Comparison of ENCODE assay signal across 8 cellular contexts in genomic region chrX:120250522-120251271, GRCh38. TPM values are rescaled to one million over a fixed set of nuclear protein-coding genes. Genes with fewer than 3 reads are reported as not detected.
DNase-seq lines count a peak whose midpoint lies in the region; ATAC-seq and TF ChIP-seq lines count a peak whose summit lies in the region.

ZBTB33 (plus strand) TSS chrX:120250812; CDS start chrX:120253416, 2,604 bp downstream.

- peak within 1 kb of the TSS; percentile 75 for H3K4me3 ChIP-seq in coronary artery

- TF ChIP-seq CTCF in coronary artery (IDR thresholded peaks at IDR 0.05), result peak; percentile 66

- no peaks in the 10 kb centered on the region for H3K27me3 Mint-ChIP-seq in activated CD4-positive, alpha-beta T cell treated with anti-CD3 and anti-CD28 coated beads, Interleukin-2, amount 10 ng/mL, durations not matched to agents 24 days and 14 days

- peak within 1 kb of the TSS; percentile 95 for H3K27ac Mint-ChIP-seq in activated CD4-positive, alpha-beta T cell treated with anti-CD3 and anti-CD28 coated beads, Interleukin-2, amount 10 ng/mL, durations not matched to agents 24 days and 14 days

- peak; percentile 99 for ATAC-seq in GM19324 (IDR thresholded peaks at IDR 0.05; ENCODE audit: low FRiP score, unreplicated experiment)
- peak; percentile 93 for ATAC-seq in HG03469 (IDR thresholded peaks at IDR 0.05; ENCODE audit: unreplicated experiment)
- peak; percentile 98 for ATAC-seq in left colon

- intact Hi-C loops in activated CD4-positive, alpha-beta T cell treated with anti-CD3 and anti-CD28 coated beads, Interleukin-2, amount 10 ng/mL, durations not matched to agents 24 days and 14 days (cut with micrococcal nuclease), result loop anchor here (1.0 to 10.0 kb wide), 4 partner anchors 59 to 1906 kb away; partner anchors contain the start of genes CUL4B and WDR44
- intact Hi-C loops in left colon (cut with DNase I, micrococcal nuclease), result no loop called here

- H3K4me3 Mint-ChIP-seq in activated CD4-positive, alpha-beta T cell treated with anti-CD3 and anti-CD28 coated beads, Interleukin-2, amount 10 ng/mL, durations not matched to agents 24 days and 14 days, result peak within 1 kb of the TSS; percentile 88

- H3K36me3 Mint-ChIP-seq in activated CD4-positive, alpha-beta T cell treated with anti-CD3 and anti-CD28 coated beads, Interleukin-2, amount 10 ng/mL, durations not matched to agents 24 days and 14 days (ENCODE audit: low read depth), result peaks cover 23% of the 10 kb centered on the region

- H3K27ac ChIP-seq in coronary artery, result peak within 1 kb of the TSS; percentile 40 to 86

- peak; percentile 27 to 89 (median 76) for DNase-seq in C1 segment of cervical spinal cord (lab: John Stamatoyannopoulos, UW)
- peak; percentile 90 to 95 for DNase-seq in NCI-H526 (lab: John Stamatoyannopoulos, UW)
- DNase-seq in activated CD4-positive, alpha-beta T cell treated with anti-CD3 and anti-CD28 coated beads, Interleukin-2, amount 10 ng/mL, durations not matched to agents 24 days and 14 days, result peak; percentile 95
- peak; percentile 92 for DNase-seq in coronary artery (ENCODE audit: low spot score)
- peak; percentile 89 to 90 for DNase-seq in left colon
- DNase-seq in stimulated activated CD4-positive, alpha-beta T cell treated with anti-CD3 and anti-CD28 coated beads, Interleukin-1b, Interleukin-23, amount 100 ng/mL, for 48 hours, result peak; percentile 85

- peaks cover 9% of the 10 kb centered on the region for H3K4me1 Mint-ChIP-seq in activated CD4-positive, alpha-beta T cell treated with anti-CD3 and anti-CD28 coated beads, Interleukin-2, amount 10 ng/mL, durations not matched to agents 24 days and 14 days

- H3K9me3 Mint-ChIP-seq in activated CD4-positive, alpha-beta T cell treated with anti-CD3 and anti-CD28 coated beads, Interleukin-2, amount 10 ng/mL, durations not matched to agents 24 days and 14 days, result no peaks in the 10 kb centered on the region

RNA-seq across cellular contexts. Expression of gene ZBTB33, which starts in this region (rescaled TPM):
- total RNA-seq in activated CD4-positive, alpha-beta T cell treated with anti-CD3 and anti-CD28 coated beads, Interleukin-2, amount 10 ng/mL, durations not matched to agents 24 days and 14 days, result 14.4 and 14.6 TPM in 2 replicates
- 10 to 100 TPM in 1 of 2 donors, 1 to 10 TPM in 1; 9.3 to 13.4 TPM for total RNA-seq in left colon

Comparison
In these comparisons a context has a peak if more than half of its experiments do, and no peak if none do; other contexts are left out.
1. Peak in every context shown above with its lines: DNase-seq, ATAC-seq, H3K4me3 ChIP-seq and H3K27ac ChIP-seq.